In genomic region chr10:71888623-71889387, GRCh38 we compare ENCODE assay signal across 8 cellular contexts. TPM values are rescaled to one million over a fixed set of nuclear protein-coding genes. Genes with fewer than 3 reads are reported as not detected.
DNase-seq lines count a peak whose midpoint lies in the region; ATAC-seq, FAIRE-seq and TF ChIP-seq lines count a peak whose summit lies in the region.

No MANE protein-coding gene starts in this region.

- H3K4me3 ChIP-seq in adipocyte (ENCODE audit: low read length) (peak overlapping the region; percentile 85), heart right ventricle (peak overlapping the region in 9 of 10 donors; percentile 38 to 71 (median 61)), parathyroid adenoma (ENCODE audit: low read depth, low read length) (peak overlapping the region; percentile 50)

- intact Hi-C loops in heart right ventricle (cut with DNase I) = loop anchor here in 1 of 10 donors (10.0 kb wide), 1 partner anchor 494 kb away; the partner anchor contains the start of gene CDH23

- no peaks in the 10 kb centered on the region for H3K36me3 ChIP-seq in adipocyte (ENCODE audit: control insufficient read depth, insufficient read depth, low read length, severe bottlenecking)
- H3K36me3 ChIP-seq in heart right ventricle = no peaks in the 10 kb centered on the region
- H3K36me3 ChIP-seq in parathyroid adenoma (ENCODE audit: control insufficient read depth, insufficient read depth, low read length) = no peaks in the 10 kb centered on the region

- TF ChIP-seq CTCF in heart right ventricle (IDR thresholded peaks at IDR 0.05) = peak in 3 of 9 donors; percentile 10 to 30 (median 18)
- TF ChIP-seq CTCF in parathyroid adenoma (IDR thresholded peaks at IDR 0.05) = no peak

- H3K27ac ChIP-seq in heart right ventricle = peak overlapping the region in 9 of 10 donors; percentile 48 to 93 (median 69)
- peak overlapping the region; percentile 66 for H3K27ac ChIP-seq in parathyroid adenoma

- H3K27me3 ChIP-seq in adipocyte (replicated peaks; ENCODE audit: control insufficient read depth, insufficient read depth, low read length) (no peaks in the 10 kb centered on the region), heart right ventricle (no peaks in the 10 kb centered on the region), parathyroid adenoma (ENCODE audit: control insufficient read depth, insufficient read depth, low read length) (no peaks in the 10 kb centered on the region)

- FAIRE-seq in HTR-8/SVneo (lab: Jason Lieb, UNC) = peak; percentile 89
- no peak for FAIRE-seq in urothelium cell line (lab: Jason Lieb, UNC)

- H3K9me3 ChIP-seq in adipocyte (ENCODE audit: control insufficient read depth, low read length) (no peaks in the 10 kb centered on the region), heart right ventricle (no peaks in the 10 kb centered on the region), parathyroid adenoma (ENCODE audit: control insufficient read depth, low read length) (no peaks in the 10 kb centered on the region)

- peak; percentile 82 for DNase-seq in EH (ENCODE audit: low read depth)
- DNase-seq in HTR-8/SVneo (ENCODE audit: insufficient read length, low spot score) = peak; percentile 74
- peak; percentile 82 for DNase-seq in SK-MEL-5 (ENCODE audit: low read depth, low spot score)
- DNase-seq in adipocyte (ENCODE audit: low read depth) = peak; percentile 97
- DNase-seq in heart right ventricle = peak; percentile 74 to 79
- DNase-seq in urothelium cell line (ENCODE audit: low spot score) = peak; percentile 41

- peak overlapping the region; percentile 93 for H2AFZ ChIP-seq in parathyroid adenoma

- ATAC-seq in GM21447 (IDR thresholded peaks at IDR 0.05; ENCODE audit: unreplicated experiment) = peak; percentile 83
- ATAC-seq in heart right ventricle = peak; percentile 79 to 95 (median 92)

- H3K4me1 ChIP-seq in adipocyte (ENCODE audit: control insufficient read depth, insufficient read depth, low read length) (peaks cover 26% of the 10 kb centered on the region), heart right ventricle (peaks cover 0 to 62% (median 16%) of the 10 kb centered on the region in 9 donors), parathyroid adenoma (peaks cover 3% of the 10 kb centered on the region)

- 1 to 2% methylated on average over 48 of the region's 48 CpGs for WGBS in heart right ventricle, 2 donors

- H3K9ac ChIP-seq in adipocyte (ENCODE audit: low read length) = peak overlapping the region; percentile 87
- H3K9ac ChIP-seq in parathyroid adenoma = no peak overlapping the region

- in situ Hi-C loops in SK-MEL-5 (cut with HindIII; ENCODE audit: low pct_unique_long_range_greater_than_20kb, low sequenced_read_pairs) = no loop called here

- H3K4me2 ChIP-seq in parathyroid adenoma (ENCODE audit: low read length) = peak overlapping the region; percentile 94

- no peaks in the 10 kb centered on the region for H3K79me2 ChIP-seq in parathyroid adenoma

RNA-seq across cellular contexts. Expression of gene PSAP, which starts 37.8 kb away (rescaled TPM):
- total RNA-seq in SK-MEL-5 (2014; rRNA removed; shearing (Covaris generic)) = 1,457 and 1,499 TPM in 2 replicates
- 3,343 and 3,961 TPM in 2 replicates for polyA plus RNA-seq in SK-MEL-5 (2015; cell fraction: cytosol; rRNA removed)
- polyA plus RNA-seq in SK-MEL-5 (2015; cell fraction: nucleus; rRNA removed) = 1,221 and 1,304 TPM in 2 replicates
- total RNA-seq in heart right ventricle = 1,000 to 10,000 TPM; 1,446 to 2,078 (median 1,666) TPM
- 100 to 1,000 TPM; 443 to 780 TPM for polyA plus RNA-seq in heart right ventricle

Comparison
In these comparisons a context has a peak if more than half of its experiments do, and no peak if none do; other contexts are left out.
1. Peak in every context shown above with its lines: DNase-seq, ATAC-seq, H3K4me3 ChIP-seq and H3K27ac ChIP-seq.
2. DNase-seq: peak in every context shown above with its lines; median percentile 97 in adipocyte; 82 in EH; 82 in SK-MEL-5; 76 in heart right ventricle; 74 in HTR-8/SVneo; 41 in urothelium cell line.